10 cellular contexts compared by ENCODE assay signal in the genomic region with DNA sequence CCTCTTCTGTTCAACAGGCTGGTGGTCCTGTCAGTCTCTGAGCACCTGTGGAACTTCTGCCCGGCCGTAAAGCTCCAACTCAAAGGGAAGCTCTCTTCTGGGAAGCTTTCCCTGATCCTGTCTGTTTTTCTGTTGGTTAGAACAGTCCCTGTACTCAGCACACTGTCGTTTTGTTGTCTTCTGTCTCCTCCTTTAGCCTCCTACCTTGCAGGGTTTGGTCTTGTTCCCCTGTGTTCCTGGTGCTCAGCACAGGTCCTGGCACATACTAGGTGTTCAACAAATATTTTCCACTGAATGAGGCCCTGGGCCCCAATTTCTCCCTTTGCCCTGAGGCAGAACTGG. TPM values are rescaled to one million over a fixed set of nuclear protein-coding genes. Genes with fewer than 3 reads are reported as not detected.
A peak's percentile ranks its signal among the peaks of the same experiment; 100 is the strongest.
DNase-seq lines count a peak whose midpoint lies in the region; ATAC-seq, FAIRE-seq and TF ChIP-seq lines count a peak whose summit lies in the region.
"Had no signal": no experiment of that assay in that cellular context is flagged by ENCODE, and none has a peak within 500 bp of the region (broad histone marks: within the 10 kb centered on the region; RNA-seq: fewer than 3 reads in every experiment).

No MANE protein-coding gene starts in this region.

- no peak for TF ChIP-seq EP300 in H1 (IDR thresholded peaks at IDR 0.05; ENCODE audit: borderline replicate concordance in 1 of 2, low read depth in 2 of 2, low read length in 2 of 2)

- H3K36me3 ChIP-seq in BLaER1 treated with 17β-estradiol and CSF1 and Interleukin-3, amounts not matched to agents 10 nM and 100 nM, result peaks cover 0 to 4% (median 0%) of the 10 kb centered on the region in 11 experiments; a peak in 1 of 22 replicates
- H3K36me3 ChIP-seq in OCI-LY1 (ENCODE audit: insufficient read depth, low read length) (peaks cover 4% of the 10 kb centered on the region; the same call in 1 of the 2 replicates), H1 (ENCODE audit: control insufficient read depth in 2 of 4, insufficient read depth in 4 of 4, low read length in 3 of 4) (no peaks in the 10 kb centered on the region)
- H3K36me3 ChIP-seq: brain microvascular endothelial cell had no signal

- H2AFZ ChIP-seq in OCI-LY1 (ENCODE audit: low read length) (no peak overlapping the region), H1 (ENCODE audit: low read length) (peak overlapping the region; percentile 96)

- peaks cover 3 to 12% (median 9%) of the 10 kb centered on the region in 4 donors for H3K4me1 Mint-ChIP-seq in naive thymus-derived CD8-positive, alpha-beta T cell

- no peak for DNase-seq in H1 (ENCODE audit: low read depth in 1 of 2, low spot score in 2 of 2)
- DNase-seq in naive thymus-derived CD8-positive, alpha-beta T cell, result no peak
- DNase-seq in NCI-H2107 treated with DMSO at 0.1 percent for 48 hours (lab: John Stamatoyannopoulos, UW; ENCODE audit: unreplicated experiment), result no peak
- DNase-seq in SK-N-DZ (ENCODE audit: low spot score), result no peak
- DNase-seq in kidney tubule cell (ENCODE audit: low spot score), result no peak
- DNase-seq: brain microvascular endothelial cell had no signal

- H4K5ac ChIP-seq in H1 (ENCODE audit: insufficient read length, low read depth, low read length), result peak overlapping the region; percentile 53

- no peak overlapping the region for H3K9ac ChIP-seq in BLaER1 treated with 17β-estradiol and CSF1 and Interleukin-3, amounts not matched to agents 10 nM and 100 nM
- H3K9ac ChIP-seq in OCI-LY1 (ENCODE audit: low read length), result peak overlapping the region; percentile 20; the same call in 1 of the 2 replicates
- H3K9ac ChIP-seq in H1 (replicated peaks in 1 of 4; ENCODE audit: extremely low read depth in 1 of 4, low read depth in 3 of 4, low read length in 3 of 4), result peak overlapping the region in 3 of 4 experiments; percentile 60 to 80 (median 63); a peak in 6 of 7 replicates

- peak overlapping the region; percentile 72; the same call in 1 of the 2 replicates for H3K18ac ChIP-seq in H1 (ENCODE audit: extremely low read depth, low read length)

- H3F3A ChIP-seq in OCI-LY1 (ENCODE audit: insufficient read depth, low read length), result no peaks in the 10 kb centered on the region

- H3K4me1 ChIP-seq in BLaER1 treated with 17β-estradiol and CSF1 and Interleukin-3, amounts not matched to agents 10 nM and 100 nM, result peaks cover 18 to 58% (median 50%) of the 10 kb centered on the region in 10 experiments
- H3K4me1 ChIP-seq in OCI-LY1 (ENCODE audit: insufficient read depth, low read length, severe bottlenecking) (peaks cover 12% of the 10 kb centered on the region), H1 (replicated peaks in 1 of 4; ENCODE audit: control insufficient read depth in 3 of 4, insufficient read depth in 4 of 4, low read length in 3 of 4) (peaks cover 0 to 3% (median 0%) of the 10 kb centered on the region in 4 experiments; a peak in 3 of 7 replicates)

- H3K9me2 ChIP-seq in OCI-LY1 (ENCODE audit: low read depth, low read length), result no peaks in the 10 kb centered on the region

- no peak overlapping the region for H2BK120ac ChIP-seq in H1 (replicated peaks; ENCODE audit: low read depth, low read length)

- peaks cover 2 to 29% (median 16%) of the 10 kb centered on the region in 5 donors for H3K27me3 Mint-ChIP-seq in naive thymus-derived CD8-positive, alpha-beta T cell

- CTCF ChIA-PET in H1 (lab: Charles Lee; ENCODE audit: partially characterized antibody), result interaction anchor here (0.6 to 1.5 kb wide), 11 partner anchors 9 to 248 kb away, joined by 3 to 6 read pairs (median 3); partner anchors contain the start of genes GPATCH3, NR0B2 and TRNP1

- peaks cover 0 to 15% (median 9%) of the 10 kb centered on the region in 11 experiments; a peak in 15 of 22 replicates for H3K9me3 ChIP-seq in BLaER1 treated with 17β-estradiol and CSF1 and Interleukin-3, amounts not matched to agents 10 nM and 100 nM (replicated peaks in 1 of 11)
- H3K9me3 ChIP-seq in OCI-LY1 (ENCODE audit: low read length), result peaks cover 8% of the 10 kb centered on the region; the same call in 1 of the 2 replicates
- H3K9me3 ChIP-seq in H1 (ENCODE audit: insufficient read depth in 2 of 2, low read depth in 1 of 2, low read length in 1 of 2), result no peaks in the 10 kb centered on the region

- peak overlapping the region in 2 of 11 experiments; percentile 73 to 76; a peak in 2 of 22 replicates for H3K27ac ChIP-seq in BLaER1 treated with 17β-estradiol and CSF1 and Interleukin-3, amounts not matched to agents 10 nM and 100 nM
- H3K27ac ChIP-seq in OCI-LY1 (ENCODE audit: low read depth, low read length, poor library complexity, severe bottlenecking) (no peak overlapping the region), H1 (ENCODE audit: low read depth, low read length) (peak overlapping the region; percentile 76; the same call in 1 of the 2 replicates)
- H3K27ac ChIP-seq: brain microvascular endothelial cell had no signal

- H4K91ac ChIP-seq in H1 (replicated peaks; ENCODE audit: insufficient read length, low read length), result no peak overlapping the region

- 18% methylated on average over 3 of the region's 3 CpGs; no CpG with 5 or more reads in 1 of the 2 experiments for WGBS in H1 (ENCODE audit: extremely low coverage in 1 of 2, insufficient coverage in 1 of 2, insufficient read length in 1 of 2, insufficient replicate concordance in 2 of 2, low coverage in 1 of 2, low lambda C conversion rate in 2 of 2, missing lambda C conversion rate in 1 of 2), 2 experiments

- TF ChIP-seq RAD21 in H1 (IDR thresholded peaks at IDR 0.05 in 1 of 2, conservative IDR thresholded peaks at IDR 0.05 in 1 of 2; ENCODE audit: low read depth in 2 of 2, low read length in 2 of 2), result no peak

- H2BK5ac ChIP-seq in H1 (ENCODE audit: low read depth, low read length), result peak overlapping the region; percentile 89

- 0 out of 2 replicates have a peak, but pooled peaks cover 2% of the 10 kb centered on the region for H3K79me1 ChIP-seq in H1 (ENCODE audit: low read depth, low read length)

- peak overlapping the region; percentile 97 for H2BK15ac ChIP-seq in H1 (ENCODE audit: low read length)

- peaks cover 32 to 48% (median 40%) of the 10 kb centered on the region in 11 experiments for H3K27me3 ChIP-seq in BLaER1 treated with 17β-estradiol and CSF1 and Interleukin-3, amounts not matched to agents 10 nM and 100 nM
- peaks cover 10% of the 10 kb centered on the region; the same call in 1 of the 2 replicates for H3K27me3 ChIP-seq in OCI-LY1 (ENCODE audit: insufficient read depth, low read length)
- H3K27me3 ChIP-seq in H1 (replicated peaks in 1 of 4; ENCODE audit: control insufficient read depth in 3 of 4, extremely low read depth in 1 of 4, insufficient read depth in 3 of 4, low read length in 3 of 4), result no peaks in the 10 kb centered on the region

- no peaks in the 10 kb centered on the region for H3K79me2 ChIP-seq in OCI-LY1 (ENCODE audit: insufficient read depth, low read length)
- H3K79me2 ChIP-seq in H1 (ENCODE audit: control insufficient read depth in 1 of 2, insufficient read depth in 2 of 2, low read length in 2 of 2), result peaks cover 0 to 9% of the 10 kb centered on the region in 2 experiments; a peak in 2 of 4 replicates

- no peak for TF ChIP-seq POLR2A in H1 (IDR thresholded peaks at IDR 0.05; ENCODE audit: control extremely low read depth in 1 of 2, low read depth in 2 of 2, low read length in 2 of 2)

- no peak overlapping the region for H3K23ac ChIP-seq in H1 (ENCODE audit: insufficient read length)

- ATAC-seq in naive thymus-derived CD8-positive, alpha-beta T cell, result peak in 1 of 2 donors; percentile 9
- no peak for ATAC-seq in HG03342 (IDR thresholded peaks at IDR 0.05; ENCODE audit: unreplicated experiment)

- FAIRE-seq in H1 (lab: Jason Lieb, UNC), result no peak

- POLR2A ChIA-PET in H1 (lab: Charles Lee; ENCODE audit: partially characterized antibody), result interaction anchor here (0.8 to 3.5 kb wide), 18 partner anchors 9 to 93 kb away, joined by 3 to 35 read pairs (median 6); partner anchors contain the start of genes NR0B2 and TRNP1
- POLR2A ChIA-PET in naive thymus-derived CD8-positive, alpha-beta T cell (lab: Charles Lee), result interaction anchor here (0.8 to 1.0 kb wide), 2 partner anchors 13 to 37 kb away, joined by 3 to 5 read pairs; no protein-coding TSS in a partner anchor

- no peak overlapping the region for H3K14ac ChIP-seq in H1 (ENCODE audit: insufficient read length)

- peak overlapping the region; percentile 74 to 90 (median 85) for H3K4me3 Mint-ChIP-seq in naive thymus-derived CD8-positive, alpha-beta T cell

- peaks cover 0 to 5% (median under 1%) of the 10 kb centered on the region in 3 donors for H3K36me3 Mint-ChIP-seq in naive thymus-derived CD8-positive, alpha-beta T cell

- H3K4ac ChIP-seq in H1 (replicated peaks; ENCODE audit: insufficient read length, low read depth, low read length), result peak overlapping the region; percentile 22

- TF ChIP-seq CTCF in OCI-LY1 (IDR thresholded peaks at IDR 0.05; ENCODE audit: low read length) (no peak), H1 (IDR thresholded peaks at IDR 0.05; ENCODE audit: control extremely low read depth in 1 of 3, insufficient read depth in 1 of 3, low read depth in 1 of 3, low read length in 3 of 3) (no peak)

- no peak overlapping the region for H3K4me3 ChIP-seq in BLaER1 treated with 17β-estradiol and CSF1 and Interleukin-3, amounts not matched to agents 10 nM and 100 nM
- H3K4me3 ChIP-seq in OCI-LY1 (ENCODE audit: low read depth, low read length, poor library complexity, severe bottlenecking) (peak overlapping the region; percentile 84), H1 (ENCODE audit: extremely low read depth in 1 of 4, insufficient read depth in 2 of 4, low read depth in 3 of 4, low read length in 4 of 4) (peak overlapping the region; percentile 84 to 97 (median 86))

- H4K20me1 ChIP-seq in BLaER1 treated with 17β-estradiol and CSF1 and Interleukin-3, amounts not matched to agents 10 nM and 100 nM, result no peaks in the 10 kb centered on the region
- H4K20me1 ChIP-seq in OCI-LY1 (ENCODE audit: insufficient read depth, low read length) (no peaks in the 10 kb centered on the region), H1 (replicated peaks in 1 of 2; ENCODE audit: control insufficient read depth in 1 of 2, insufficient read depth in 2 of 2, low read length in 2 of 2) (peaks cover 0 to 2% of the 10 kb centered on the region in 2 experiments)

- peaks cover 9% of the 10 kb centered on the region for H3K23me2 ChIP-seq in H1 (ENCODE audit: low read depth, low read length)

- H3K9me3 Mint-ChIP-seq in naive thymus-derived CD8-positive, alpha-beta T cell, result no peaks in the 10 kb centered on the region

- 0 out of 2 replicates have a peak overlapping the region, but pooled peaks have one; percentile 13 for H2BK20ac ChIP-seq in H1 (ENCODE audit: low read length)

- H3K56ac ChIP-seq in H1 (replicated peaks; ENCODE audit: insufficient read length, low read depth, low read length), result peak overlapping the region; percentile 22

- H2AK5ac ChIP-seq in H1 (ENCODE audit: low read depth, low read length), result peak overlapping the region; percentile 17; the same call in 1 of the 2 replicates

- peak overlapping the region in 9 of 11 experiments; percentile 51 to 82 (median 69); a peak in 16 of 22 replicates for H3K4me2 ChIP-seq in BLaER1 treated with 17β-estradiol and CSF1 and Interleukin-3, amounts not matched to agents 10 nM and 100 nM
- peak overlapping the region; percentile 95 for H3K4me2 ChIP-seq in OCI-LY1 (ENCODE audit: low read length)
- peak overlapping the region; percentile 86 to 89 for H3K4me2 ChIP-seq in H1 (ENCODE audit: insufficient read depth in 1 of 2, low read depth in 2 of 2, low read length in 2 of 2)

- peak overlapping the region; percentile 75; the same call in 1 of the 2 replicates for H2BK12ac ChIP-seq in H1 (ENCODE audit: low read depth, low read length)

- peak overlapping the region in 9 of 10 donors; percentile 19 to 91 (median 75) for H3K27ac Mint-ChIP-seq in naive thymus-derived CD8-positive, alpha-beta T cell

- no peak overlapping the region for H4K8ac ChIP-seq in H1 (ENCODE audit: extremely low read depth, insufficient read depth, low read length)

RNA-seq across cellular contexts. Expression of gene KDF1, which starts 0.3 kb away (rescaled TPM):
- total RNA-seq in H1 (2021; fragmentation: NEBNext Ultra II Directional; extraction: Animal tissue kit (Norgen Biotek cat#: 25700)), result 16.7 and 16.9 TPM in 2 replicates
- polyA plus RNA-seq in H1 (2011; rRNA removed), result 37.5 and 44.3 TPM in 2 replicates
- 26.5 TPM for polyA plus RNA-seq in H1 (2011; cell fraction: cytosol; rRNA removed)
- 24.3 TPM for polyA plus RNA-seq in H1 (2011; cell fraction: nucleus; rRNA removed)
- 15.8 to 22.2 TPM (median 19.0 TPM) in 4 replicates for polyA plus RNA-seq in H1 (2012, experiment 1 of 2)
- 21.6 TPM for polyA plus RNA-seq in H1 (2012, experiment 2 of 2)
- polyA plus RNA-seq in H1 (2013, experiment 1 of 2), result 12.0 TPM
- 11.5 TPM for polyA plus RNA-seq in H1 (2013, experiment 2 of 2)
- 28.9 and 33.1 TPM in 2 replicates for polyA minus RNA-seq in H1 (2011; rRNA and poly(A)+ RNA removed)
- 18.0 TPM for polyA minus RNA-seq in H1 (2011; cell fraction: cytosol; rRNA and poly(A)+ RNA removed)
- 14.6 TPM for polyA minus RNA-seq in H1 (2011; cell fraction: nucleus; rRNA and poly(A)+ RNA removed)
- 1 to 10 TPM; 2.8 to 3.5 TPM for total RNA-seq in naive thymus-derived CD8-positive, alpha-beta T cell
- polyA plus RNA-seq in naive thymus-derived CD8-positive, alpha-beta T cell, result 1 to 10 TPM; 2.8 to 7.7 (median 6.9) TPM
- polyA plus RNA-seq in SK-N-DZ (2014; cell fraction: cytosol; rRNA removed), result not detected in 2 replicates
- not detected in 2 replicates for polyA plus RNA-seq in SK-N-DZ (2014; cell fraction: nucleus; rRNA removed)
- total RNA-seq: lung microvascular endothelial cell had no signal

RNA-seq across cellular contexts. Expression of gene TRNP1, which starts 32.9 kb away (rescaled TPM):
- total RNA-seq in H1 (2021; fragmentation: NEBNext Ultra II Directional; extraction: Animal tissue kit (Norgen Biotek cat#: 25700)), result 51.6 and 51.7 TPM in 2 replicates
- 102 and 106 TPM in 2 replicates for polyA plus RNA-seq in H1 (2011; rRNA removed)
- polyA plus RNA-seq in H1 (2011; cell fraction: cytosol; rRNA removed), result 69.8 TPM
- polyA plus RNA-seq in H1 (2011; cell fraction: nucleus; rRNA removed), result 31.0 TPM
- 30.9 to 32.4 TPM (median 31.9 TPM) in 4 replicates for polyA plus RNA-seq in H1 (2012, experiment 1 of 2)
- 43.6 TPM for polyA plus RNA-seq in H1 (2012, experiment 2 of 2)
- 29.6 TPM for polyA plus RNA-seq in H1 (2013, experiment 1 of 2)
- polyA plus RNA-seq in H1 (2013, experiment 2 of 2), result 28.1 TPM
- polyA minus RNA-seq in H1 (2011; rRNA and poly(A)+ RNA removed), result 17.3 and 19.1 TPM in 2 replicates
- polyA minus RNA-seq in H1 (2011; cell fraction: cytosol; rRNA and poly(A)+ RNA removed), result 31.3 TPM
- polyA minus RNA-seq in H1 (2011; cell fraction: nucleus; rRNA and poly(A)+ RNA removed), result 49.0 TPM
- total RNA-seq in naive thymus-derived CD8-positive, alpha-beta T cell, result not detected
- not detected for polyA plus RNA-seq in naive thymus-derived CD8-positive, alpha-beta T cell
- 6.3 and 14.1 TPM in 2 replicates for polyA plus RNA-seq in SK-N-DZ (2014; cell fraction: cytosol; rRNA removed)
- 3.4 and 11.7 TPM in 2 replicates for polyA plus RNA-seq in SK-N-DZ (2014; cell fraction: nucleus; rRNA removed)

RNA-seq across cellular contexts. Expression of gene NUDC, which starts 39.1 kb away (rescaled TPM):
- total RNA-seq in H1 (2021; fragmentation: NEBNext Ultra II Directional; extraction: Animal tissue kit (Norgen Biotek cat#: 25700)), result 131 and 134 TPM in 2 replicates
- polyA plus RNA-seq in H1 (2011; rRNA removed), result 43.2 and 53.5 TPM in 2 replicates
- polyA plus RNA-seq in H1 (2011; cell fraction: cytosol; rRNA removed), result 70.2 TPM
- polyA plus RNA-seq in H1 (2011; cell fraction: nucleus; rRNA removed), result 42.9 TPM
- polyA plus RNA-seq in H1 (2012, experiment 1 of 2), result 163 to 182 TPM (median 173 TPM) in 4 replicates
- 86.7 TPM for polyA plus RNA-seq in H1 (2012, experiment 2 of 2)
- 89.6 TPM for polyA plus RNA-seq in H1 (2013, experiment 1 of 2)
- 96.6 TPM for polyA plus RNA-seq in H1 (2013, experiment 2 of 2)
- polyA minus RNA-seq in H1 (2011; rRNA and poly(A)+ RNA removed), result 13.6 and 21.9 TPM in 2 replicates
- 53.8 TPM for polyA minus RNA-seq in H1 (2011; cell fraction: cytosol; rRNA and poly(A)+ RNA removed)
- polyA minus RNA-seq in H1 (2011; cell fraction: nucleus; rRNA and poly(A)+ RNA removed), result 25.6 TPM
- total RNA-seq in naive thymus-derived CD8-positive, alpha-beta T cell, result 10 to 100 TPM; 46.6 to 48.8 TPM
- 100 to 1,000 TPM; 104 to 131 (median 120) TPM for polyA plus RNA-seq in naive thymus-derived CD8-positive, alpha-beta T cell
- polyA plus RNA-seq in SK-N-DZ (2014; cell fraction: cytosol; rRNA removed), result 18.7 and 34.0 TPM in 2 replicates
- 21.9 and 28.1 TPM in 2 replicates for polyA plus RNA-seq in SK-N-DZ (2014; cell fraction: nucleus; rRNA removed)

RNA-seq across cellular contexts. Expression of gene NR0B2, which starts 46.8 kb away (rescaled TPM):
- not detected in 2 replicates for total RNA-seq in H1 (2021; fragmentation: NEBNext Ultra II Directional; extraction: Animal tissue kit (Norgen Biotek cat#: 25700))
- polyA plus RNA-seq in H1 (2011; rRNA removed), result not detected in 2 replicates
- polyA plus RNA-seq in H1 (2011; cell fraction: cytosol; rRNA removed), result not detected
- polyA plus RNA-seq in H1 (2011; cell fraction: nucleus; rRNA removed), result not detected
- 0.14 TPM in 1 of 4 replicates, not detected in the others for polyA plus RNA-seq in H1 (2012, experiment 1 of 2)
- polyA plus RNA-seq in H1 (2012, experiment 2 of 2), result not detected
- polyA plus RNA-seq in H1 (2013, experiment 1 of 2), result not detected
- not detected for polyA plus RNA-seq in H1 (2013, experiment 2 of 2)
- not detected in 2 replicates for polyA minus RNA-seq in H1 (2011; rRNA and poly(A)+ RNA removed)
- not detected for polyA minus RNA-seq in H1 (2011; cell fraction: cytosol; rRNA and poly(A)+ RNA removed)
- polyA minus RNA-seq in H1 (2011; cell fraction: nucleus; rRNA and poly(A)+ RNA removed), result not detected
- not detected for total RNA-seq in naive thymus-derived CD8-positive, alpha-beta T cell
- under 1 TPM in 1 of 3 donors, not detected in 2; 0.18 TPM for polyA plus RNA-seq in naive thymus-derived CD8-positive, alpha-beta T cell
- polyA plus RNA-seq in SK-N-DZ (2014; cell fraction: cytosol; rRNA removed), result 0.21 TPM in 1 of 2 replicates, not detected in the other
- not detected in 2 replicates for polyA plus RNA-seq in SK-N-DZ (2014; cell fraction: nucleus; rRNA removed)
- total RNA-seq: lung microvascular endothelial cell had no signal

RNA-seq across cellular contexts. Expression of gene TENT5B, which starts 52.1 kb away (rescaled TPM):
- total RNA-seq in H1 (2021; fragmentation: NEBNext Ultra II Directional; extraction: Animal tissue kit (Norgen Biotek cat#: 25700)), result 118 and 129 TPM in 2 replicates
- polyA plus RNA-seq in H1 (2011; rRNA removed), result 119 and 188 TPM in 2 replicates
- 156 TPM for polyA plus RNA-seq in H1 (2011; cell fraction: cytosol; rRNA removed)
- polyA plus RNA-seq in H1 (2011; cell fraction: nucleus; rRNA removed), result 142 TPM
- 104 to 136 TPM (median 132 TPM) in 4 replicates for polyA plus RNA-seq in H1 (2012, experiment 1 of 2)
- 157 TPM for polyA plus RNA-seq in H1 (2012, experiment 2 of 2)
- polyA plus RNA-seq in H1 (2013, experiment 1 of 2), result 64.1 TPM
- 57.8 TPM for polyA plus RNA-seq in H1 (2013, experiment 2 of 2)
- 138 and 188 TPM in 2 replicates for polyA minus RNA-seq in H1 (2011; rRNA and poly(A)+ RNA removed)
- 164 TPM for polyA minus RNA-seq in H1 (2011; cell fraction: cytosol; rRNA and poly(A)+ RNA removed)
- 132 TPM for polyA minus RNA-seq in H1 (2011; cell fraction: nucleus; rRNA and poly(A)+ RNA removed)
- total RNA-seq in naive thymus-derived CD8-positive, alpha-beta T cell, result not detected
- polyA plus RNA-seq in naive thymus-derived CD8-positive, alpha-beta T cell, result not detected
- 0.53 and 0.99 TPM in 2 replicates for polyA plus RNA-seq in SK-N-DZ (2014; cell fraction: cytosol; rRNA removed)
- polyA plus RNA-seq in SK-N-DZ (2014; cell fraction: nucleus; rRNA removed), result 0.52 and 0.87 TPM in 2 replicates

Comparison
In these comparisons a context has a peak if more than half of its experiments do, and no peak if none do; other contexts are left out.
1. H3K4me3 ChIP-seq: peak in OCI-LY1 (single experiment) and H1 (4 of 4); none in BLaER1 treated with 17β-estradiol and CSF1 and Interleukin-3, amounts not matched to agents 10 nM and 100 nM (0 of 10).
2. H3K9ac ChIP-seq: peak in OCI-LY1 (single experiment) and H1 (3 of 4); none in BLaER1 treated with 17β-estradiol and CSF1 and Interleukin-3, amounts not matched to agents 10 nM and 100 nM (0 of 11).
3. RNA of gene TRNP1, which starts 32.9 kb away (total RNA-seq): 51.6 to 51.7 TPM in H1; not detected in naive thymus-derived CD8-positive, alpha-beta T cell; every median in the first group is over 10 times any median in the second.
4. Peak in every context shown above with its lines, with median percentiles within 50 percentile points of each other: H3K4me2 ChIP-seq.